8 cellular contexts compared by ENCODE assay signal in the genomic region with DNA sequence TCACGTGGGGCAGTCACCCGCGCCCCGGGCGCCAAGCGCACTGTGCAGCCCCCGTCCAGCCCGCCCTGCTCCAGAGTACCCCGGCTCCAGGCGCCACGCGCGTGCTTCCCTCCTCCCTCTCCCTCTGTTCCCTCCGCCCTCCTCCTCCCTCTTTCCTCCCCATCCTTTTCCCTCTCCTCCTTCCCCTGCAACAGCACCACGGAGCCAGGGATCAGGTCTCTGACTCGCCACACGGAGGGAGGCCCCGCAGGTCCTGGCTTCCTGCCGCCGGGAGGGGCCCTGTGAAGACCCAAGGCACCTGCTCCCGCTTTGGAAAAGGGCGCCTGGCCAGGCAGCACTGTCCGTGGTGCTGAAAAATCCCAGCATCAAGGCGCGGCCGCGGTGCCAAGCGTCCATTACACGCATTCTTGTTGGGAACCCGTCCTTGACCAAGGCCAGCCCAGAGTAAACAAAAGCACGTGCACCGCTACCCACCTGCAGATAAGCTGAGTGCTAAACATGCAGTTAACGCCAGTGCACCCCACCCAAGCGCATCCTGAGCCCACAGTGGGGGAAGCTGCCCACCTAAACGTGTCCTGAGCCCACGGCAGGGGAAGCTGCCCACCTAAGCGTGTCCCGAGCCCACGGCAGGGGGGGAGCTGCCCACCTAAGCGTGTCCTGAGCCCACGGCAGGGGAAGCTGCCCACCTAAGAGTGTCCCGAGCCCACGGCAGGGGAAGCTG. TPM values are rescaled to one million over a fixed set of nuclear protein-coding genes. Genes with fewer than 3 reads are reported as not detected.
DNase-seq lines count a peak whose midpoint lies in the region; ATAC-seq and TF ChIP-seq lines count a peak whose summit lies in the region.

No MANE protein-coding gene starts in this region.

- H3K4me2 ChIP-seq in BLaER1, result peak overlapping the region; percentile 26
- H3K4me2 ChIP-seq in H9 (ENCODE audit: insufficient read depth, insufficient read length, low read length), result no peak overlapping the region

- H3K4ac ChIP-seq in H9 (ENCODE audit: low read depth, low read length), result no peak overlapping the region

- H4K20me1 ChIP-seq in BLaER1 (peaks cover 90% of the 10 kb centered on the region), H9 (ENCODE audit: control insufficient read depth, insufficient read depth, insufficient read length) (no peaks in the 10 kb centered on the region)

- H3K18ac ChIP-seq in H9 (ENCODE audit: insufficient read length, low read depth, low read length), result no peak overlapping the region

- WGBS in H9 (ENCODE audit: extremely low coverage, insufficient read length, low lambda C conversion rate), result no CpG with 5 or more reads among the region's 43 CpGs
- WGBS in iPS DF 6.9 (ENCODE audit: insufficient coverage, insufficient read length), result no CpG with 5 or more reads among the region's 43 CpGs

- POLR2A ChIA-PET in WTC11 (lab: Charles Lee), result no interaction called here

- H3K27ac ChIP-seq in BLaER1, result no peak overlapping the region
- no peak overlapping the region for H3K27ac ChIP-seq in H9 (ENCODE audit: insufficient read length, low read depth, low read length)
- no peak overlapping the region for H3K27ac ChIP-seq in iPS DF 6.9 (ENCODE audit: low read length)

- H3K9me3 ChIP-seq in BLaER1, result no peaks in the 10 kb centered on the region
- no peaks in the 10 kb centered on the region for H3K9me3 ChIP-seq in H9 (ENCODE audit: control insufficient read depth, low read depth, low read length)
- no peaks in the 10 kb centered on the region for H3K9me3 ChIP-seq in iPS DF 6.9 (ENCODE audit: control insufficient read depth, insufficient read depth, low read length)

- H3K9ac ChIP-seq in BLaER1 (no peak overlapping the region), H9 (ENCODE audit: extremely low read depth, insufficient read length, low read length) (no peak overlapping the region)

- in situ Hi-C loops in KBM-7 (cut with MboI; ENCODE audit: low pct_unique_long_range_greater_than_20kb, low sequenced_read_pairs), result no loop called here

- H3K14ac ChIP-seq in H9 (ENCODE audit: insufficient read depth, low read length), result no peak overlapping the region

- no peak overlapping the region for H2BK5ac ChIP-seq in H9 (ENCODE audit: insufficient read length, low read length)

- H2AFZ ChIP-seq in H9 (ENCODE audit: low read length), result no peak overlapping the region

- no peak overlapping the region for H4K5ac ChIP-seq in H9 (ENCODE audit: insufficient read length, low read depth, low read length)

- H4K91ac ChIP-seq in H9 (ENCODE audit: insufficient read length, low read depth, low read length), result no peak overlapping the region

- H3K36me3 ChIP-seq in BLaER1 (no peaks in the 10 kb centered on the region), iPS DF 6.9 (ENCODE audit: control insufficient read depth, insufficient read depth, low read length) (no peaks in the 10 kb centered on the region; the same call in 1 of the 2 replicates)

- H3K79me2 ChIP-seq in H9 (ENCODE audit: insufficient read depth, low read length), result no peaks in the 10 kb centered on the region

- H3K27me3 Mint-ChIP-seq in H9 (ENCODE audit: low read depth) (peaks cover 11% of the 10 kb centered on the region), WTC11 (ENCODE audit: low read depth) (no peaks in the 10 kb centered on the region)
- no peaks in the 10 kb centered on the region for H3K27me3 Mint-ChIP-seq in activated T-helper 17 cell treated with anti-CD3 and anti-CD28 coated beads, Interleukin-2, amount 50 U/mL, for 72 hours

- no peak overlapping the region for H3T11ph ChIP-seq in H9 (ENCODE audit: low read length)

- H3K36me3 Mint-ChIP-seq in H9 (ENCODE audit: insufficient read depth in 1 of 3, low read depth in 3 of 3) (no peaks in the 10 kb centered on the region), WTC11 (no peaks in the 10 kb centered on the region)
- H3K36me3 Mint-ChIP-seq in activated T-helper 17 cell treated with anti-CD3 and anti-CD28 coated beads, Interleukin-2, amount 50 U/mL, for 72 hours (ENCODE audit: low read depth), result no peaks in the 10 kb centered on the region

- no peak overlapping the region for H2BK15ac ChIP-seq in H9 (ENCODE audit: low read depth, low read length)

- TF ChIP-seq CTCF in H9 (conservative IDR thresholded peaks at IDR 0.05), result no peak
- TF ChIP-seq CTCF in WTC11 (IDR thresholded peaks at IDR 0.05), result no peak

- CTCF ChIA-PET in WTC11 (lab: Charles Lee), result interaction anchor here (0.9 kb wide), 1 partner anchor 399 kb away, joined by 3 read pairs; no protein-coding TSS in a partner anchor

- H3K9me3 Mint-ChIP-seq in H9 (no peaks in the 10 kb centered on the region), WTC11 (no peaks in the 10 kb centered on the region)
- H3K9me3 Mint-ChIP-seq in activated T-helper 17 cell treated with anti-CD3 and anti-CD28 coated beads, Interleukin-2, amount 50 U/mL, for 72 hours, result no peaks in the 10 kb centered on the region

- ATAC-seq in WTC11, result peak; percentile 42
- no peak for ATAC-seq in activated T-helper 17 cell treated with anti-CD3 and anti-CD28 coated beads, Interleukin-2, amount 50 U/mL, for 72 hours (replicated peaks)
- ATAC-seq in activated CD4-positive, CD25-positive, alpha-beta regulatory T cell treated with anti-CD3 and anti-CD28 coated beads, Interleukin-2, amount 50 U/mL, for 24 hours, result no peak

- no peak overlapping the region for H2BK12ac ChIP-seq in H9 (ENCODE audit: insufficient read length, low read depth, low read length)

- H3K4me3 Mint-ChIP-seq in H9 (no peak overlapping the region), WTC11 (no peak overlapping the region)
- no peak overlapping the region for H3K4me3 Mint-ChIP-seq in activated T-helper 17 cell treated with anti-CD3 and anti-CD28 coated beads, Interleukin-2, amount 50 U/mL, for 72 hours

- no peak overlapping the region for H3K23ac ChIP-seq in H9 (ENCODE audit: insufficient read length, low read depth, low read length)

- H2BK20ac ChIP-seq in H9 (ENCODE audit: low read depth, low read length, poor library complexity, severe bottlenecking), result no peak overlapping the region

- no peak overlapping the region for H2BK120ac ChIP-seq in H9 (ENCODE audit: low read depth, low read length, poor library complexity, severe bottlenecking)

- no peaks in the 10 kb centered on the region for H3K79me1 ChIP-seq in H9 (ENCODE audit: insufficient read depth, low read depth, low read length, poor library complexity, severe bottlenecking)

- H3K4me1 Mint-ChIP-seq in H9 (peaks cover 4 to 16% of the 10 kb centered on the region in 2 experiments), WTC11 (peaks cover 3% of the 10 kb centered on the region; the same call in 1 of the 2 replicates)
- H3K4me1 Mint-ChIP-seq in activated T-helper 17 cell treated with anti-CD3 and anti-CD28 coated beads, Interleukin-2, amount 50 U/mL, for 72 hours, result no peaks in the 10 kb centered on the region

- no peak overlapping the region for H2AK5ac ChIP-seq in H9 (ENCODE audit: insufficient read length, low read length)

- H4K8ac ChIP-seq in H9 (replicated peaks; ENCODE audit: insufficient read length, low read depth, low read length), result no peak overlapping the region

- peak; percentile 81 for DNase-seq in H9
- peak; percentile 85 for DNase-seq in WTC11 (ENCODE audit: low spot score)
- DNase-seq in iPS DF 6.9 (ENCODE audit: low read depth, low spot score), result peak; percentile 64
- no peak for DNase-seq in KBM-7
- no peak for DNase-seq in NCI-H1694 treated with DMSO at 0.1 percent for 48 hours (lab: John Stamatoyannopoulos, UW)

- H3K27me3 ChIP-seq in BLaER1 (peaks cover 50% of the 10 kb centered on the region), H9 (ENCODE audit: insufficient read depth, low read length) (no peaks in the 10 kb centered on the region), iPS DF 6.9 (ENCODE audit: control insufficient read depth, insufficient read depth, low read length) (no peaks in the 10 kb centered on the region)

- H3K27ac Mint-ChIP-seq in H9 (no peak overlapping the region), WTC11 (no peak overlapping the region)
- H3K27ac Mint-ChIP-seq in activated T-helper 17 cell treated with anti-CD3 and anti-CD28 coated beads, Interleukin-2, amount 50 U/mL, for 72 hours, result no peak overlapping the region

- no peaks in the 10 kb centered on the region for H3K23me2 ChIP-seq in H9 (ENCODE audit: insufficient read length, low read depth, low read length, poor library complexity, severe bottlenecking)

- peaks cover 19% of the 10 kb centered on the region; the same call in 1 of the 2 replicates for H3K4me1 ChIP-seq in BLaER1
- no peaks in the 10 kb centered on the region for H3K4me1 ChIP-seq in H9 (ENCODE audit: insufficient read depth, low read length)
- H3K4me1 ChIP-seq in iPS DF 6.9 (ENCODE audit: control insufficient read depth, insufficient read depth, low read length), result peaks cover 11% of the 10 kb centered on the region

- H3K4me3 ChIP-seq in BLaER1, result no peak overlapping the region
- H3K4me3 ChIP-seq in iPS DF 6.9 (ENCODE audit: low read length), result no peak overlapping the region

- no peak overlapping the region for H3K56ac ChIP-seq in H9 (ENCODE audit: insufficient read length, low read depth, low read length)

TF ChIP-seq in WTC11, 78 proteins besides CTCF, POLR2A, EP300 and RAD21 (continues in another document):
- TF ChIP-seq NR2C2 (CRISPR knock-in tag; IDR thresholded peaks at IDR 0.05) (0 out of 2 replicates have a peak, but pooled peaks have one; percentile 52), OVOL2 (CRISPR knock-in tag; IDR thresholded peaks at IDR 0.05; ENCODE audit: borderline replicate concordance) (no peak), ZNF138 (CRISPR knock-in tag; conservative IDR thresholded peaks at IDR 0.05) (peak; percentile 48; the same call in 1 of the 2 replicates), TP53 (CRISPR knock-in tag; IDR thresholded peaks at IDR 0.05) (peak; percentile 93)
- TF ChIP-seq, protein P1, sequence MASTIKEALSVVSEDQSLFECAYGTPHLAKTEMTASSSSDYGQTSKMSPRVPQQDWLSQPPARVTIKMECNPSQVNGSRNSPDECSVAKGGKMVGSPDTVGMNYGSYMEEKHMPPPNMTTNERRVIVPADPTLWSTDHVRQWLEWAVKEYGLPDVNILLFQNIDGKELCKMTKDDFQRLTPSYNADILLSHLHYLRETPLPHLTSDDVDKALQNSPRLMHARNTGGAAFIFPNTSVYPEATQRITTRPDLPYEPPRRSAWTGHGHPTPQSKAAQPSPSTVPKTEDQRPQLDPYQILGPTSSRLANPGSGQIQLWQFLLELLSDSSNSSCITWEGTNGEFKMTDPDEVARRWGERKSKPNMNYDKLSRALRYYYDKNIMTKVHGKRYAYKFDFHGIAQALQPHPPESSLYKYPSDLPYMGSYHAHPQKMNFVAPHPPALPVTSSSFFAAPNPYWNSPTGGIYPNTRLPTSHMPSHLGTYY (CRISPR knock-in tag; IDR thresholded peaks at IDR 0.05), result no peak

RNA-seq across cellular contexts. Expression of a gene that starts 21.7 kb away (rescaled TPM):
- total RNA-seq in H9 (2021), result not detected in 2 replicates
- total RNA-seq in WTC11 (2021), result not detected in 3 replicates
- total RNA-seq in activated T-helper 17 cell treated with anti-CD3 and anti-CD28 coated beads, Interleukin-2, amount 50 U/mL, for 72 hours, result not detected

RNA-seq across cellular contexts. Expression of a gene that starts 45.5 kb away (rescaled TPM):
- total RNA-seq in H9 (2021) (not detected in 2 replicates), WTC11 (2021) (0.04 to 0.05 TPM in 2 of 3 replicates, not detected in the other)
- not detected for total RNA-seq in activated T-helper 17 cell treated with anti-CD3 and anti-CD28 coated beads, Interleukin-2, amount 50 U/mL, for 72 hours

RNA-seq across cellular contexts. Expression of a gene that starts 48.0 kb away (rescaled TPM):
- 13.3 and 15.5 TPM in 2 replicates for total RNA-seq in H9 (2021)
- total RNA-seq in WTC11 (2021), result 40.4 to 42.9 TPM (median 40.5 TPM) in 3 replicates
- total RNA-seq in activated T-helper 17 cell treated with anti-CD3 and anti-CD28 coated beads, Interleukin-2, amount 50 U/mL, for 72 hours, result 1 to 10 TPM; 4.6 to 9.1 TPM

Comparison
In these comparisons a context has a peak if more than half of its experiments do, and no peak if none do; other contexts are left out.
1. DNase-seq: peak in H9 (single experiment), WTC11 (single experiment) and iPS DF 6.9 (single experiment); none in KBM-7 (single experiment) and NCI-H1694 treated with DMSO at 0.1 percent for 48 hours (single experiment).